Comparison of ENCODE assay signal across 9 cellular contexts in the genomic region with DNA sequence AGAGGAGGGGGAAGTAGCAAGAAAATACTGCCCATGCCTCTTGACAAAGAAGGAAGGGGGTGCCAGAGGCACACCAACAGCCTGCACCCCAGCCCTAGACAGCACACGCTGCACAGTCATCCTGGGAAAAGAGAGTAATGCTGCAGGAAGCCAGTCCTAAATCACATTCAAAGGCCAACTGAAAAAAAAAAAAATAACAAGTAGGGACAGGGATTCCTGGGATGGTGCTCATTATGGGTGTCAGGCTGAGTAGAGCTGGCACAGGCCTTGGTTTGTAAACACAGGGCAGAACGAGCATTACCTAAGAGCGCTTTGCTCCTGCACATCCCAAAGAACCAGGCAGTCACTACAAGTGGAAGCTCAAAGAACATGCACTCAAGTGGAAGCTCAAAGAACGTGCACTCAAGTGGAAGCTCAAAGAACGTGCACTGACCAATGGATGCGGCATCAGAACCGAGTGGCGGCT. TPM values are rescaled to one million over a fixed set of nuclear protein-coding genes. Genes with fewer than 3 reads are reported as not detected.
DNase-seq lines count a peak whose midpoint lies in the region; ATAC-seq and TF ChIP-seq lines count a peak whose summit lies in the region.
"Had no signal": no experiment of that assay in that cellular context is flagged by ENCODE, and none has a peak within 500 bp of the region (broad histone marks: within the 10 kb centered on the region; RNA-seq: fewer than 3 reads in every experiment).

No MANE protein-coding gene starts in this region.

- ATAC-seq in naive B cell (ENCODE audit: low read depth in 2 of 2), result no peak
- no peak for ATAC-seq in GM21737 (IDR thresholded peaks at IDR 0.05; ENCODE audit: unreplicated experiment)
- no peak for ATAC-seq in HG03565 (IDR thresholded peaks at IDR 0.05; ENCODE audit: unreplicated experiment)

- TF ChIP-seq CTCF in NB4 (IDR thresholded peaks at IDR 0.05; ENCODE audit: low read depth, low read length) (no peak), mammary epithelial cell (conservative IDR thresholded peaks at IDR 0.05 in 1 of 2, IDR thresholded peaks at IDR 0.05 in 1 of 2; ENCODE audit: extremely low read depth in 1 of 2, insufficient read depth in 1 of 2, low read depth in 1 of 2, low read length in 2 of 2) (no peak)

- peaks cover 73% of the 10 kb centered on the region for H3K4me1 ChIP-seq in mammary epithelial cell (ENCODE audit: insufficient read depth, low read length)

- no peak overlapping the region for H3K9ac ChIP-seq in mammary epithelial cell (ENCODE audit: insufficient read depth, low read length)

- H4K20me1 ChIP-seq in mammary epithelial cell (ENCODE audit: insufficient read depth, low read length), result no peaks in the 10 kb centered on the region

- no peaks in the 10 kb centered on the region for H3K27me3 ChIP-seq in mammary epithelial cell (ENCODE audit: insufficient read depth, low read length)

- H3K27ac ChIP-seq in mammary epithelial cell (ENCODE audit: insufficient read depth, low read depth, low read length), result peak overlapping the region; percentile 53

- peaks cover 0 to 2% (median 0%) of the 10 kb centered on the region in 7 donors for H3K9me3 Mint-ChIP-seq in naive B cell

- DNase-seq in Caki2 (ENCODE audit: low read depth), result peak; percentile 67
- DNase-seq in NB4 (ENCODE audit: low read depth), result peak; percentile 20
- peak; percentile 71 for DNase-seq in mammary epithelial cell
- DNase-seq in naive B cell, result no peak
- no peak for DNase-seq in stimulated activated CD4-positive, alpha-beta T cell treated with anti-CD3 and anti-CD28 coated beads, Interleukin-4, amount 100 ng/mL, for 4 hours
- DNase-seq in NCI-H1048 (lab: John Stamatoyannopoulos, UW), result no peak
- DNase-seq: H9 had no signal

- H3K4me1 Mint-ChIP-seq in naive B cell, result peaks cover 81 to 94% (median 89%) of the 10 kb centered on the region in 3 donors

- no peaks in the 10 kb centered on the region for H3K36me3 ChIP-seq in mammary epithelial cell (ENCODE audit: insufficient read depth, low read length)

- in situ Hi-C loops in Caki2 (cut with HindIII; ENCODE audit: low pct_unique_long_range_greater_than_20kb, low sequenced_read_pairs), result no loop called here
- in situ Hi-C loops in mammary epithelial cell (cut with MboI; ENCODE audit: low sequenced_read_pairs in 2 of 2), result loop anchor here in 1 of 2 donors (25.0 kb wide), 1 partner anchor 320 kb away; no protein-coding TSS in a partner anchor

- BruUV-seq in mammary epithelial cell (replicated peaks; lab: Mats Ljungman, UMichigan), result no TSS peak

- H3K4me3 Mint-ChIP-seq in naive B cell, result peak overlapping the region; percentile 73 to 92 (median 77)
- H3K4me3 Mint-ChIP-seq: H9 had no signal

- H3K4me2 ChIP-seq in mammary epithelial cell (ENCODE audit: insufficient read depth, low read depth, low read length), result peak overlapping the region; percentile 14

- dilution Hi-C loops in mammary epithelial cell (cut with HindIII; ENCODE audit: low sequenced_read_pairs), result no loop called here

- no peaks in the 10 kb centered on the region for H3K9me3 ChIP-seq in mammary epithelial cell (replicated peaks; ENCODE audit: insufficient read depth, low read length)

- no peak overlapping the region for H2AFZ ChIP-seq in mammary epithelial cell (ENCODE audit: low read depth, low read length)

- peak overlapping the region; percentile 46 to 100 (median 96) for H3K27ac Mint-ChIP-seq in naive B cell

- TF ChIP-seq POLR2A in NB4 (IDR thresholded peaks at IDR 0.05; ENCODE audit: extremely low read depth, insufficient read length), result no peak

- no peaks in the 10 kb centered on the region for H3K27me3 Mint-ChIP-seq in naive B cell

- peaks cover 77% of the 10 kb centered on the region for H3K79me2 ChIP-seq in mammary epithelial cell (ENCODE audit: insufficient read depth, low read length)

- intact Hi-C loops in mammary epithelial cell (cut with micrococcal nuclease), result no loop called here

- WGBS in mammary epithelial cell (ENCODE audit: low coverage, missing lambda C conversion rate), result 75% methylated on average over 7 of the region's 8 CpGs

- no peak overlapping the region for H3K4me3 ChIP-seq in NB4 (ENCODE audit: low read depth, low read length)
- H3K4me3 ChIP-seq in mammary epithelial cell (replicated peaks in 1 of 3; ENCODE audit: insufficient read depth in 1 of 3, low read depth in 2 of 3, low read length in 3 of 3), result no peak overlapping the region

- H3K36me3 Mint-ChIP-seq in naive B cell, result peaks cover 7 to 9% of the 10 kb centered on the region in 2 donors

- CTCF ChIA-PET in mammary epithelial cell (lab: Charles Lee; ENCODE audit: low non-redundant PET), result no interaction called here

RNA-seq across cellular contexts. Expression of a gene that starts 7.8 kb away (rescaled TPM):
- 15.1 and 26.2 TPM in 2 replicates for total RNA-seq in Caki2 (2014; rRNA removed; shearing (Covaris generic); ENCODE audit: low replicate concordance)
- 10 to 100 TPM; 41.7 to 51.3 TPM for total RNA-seq in mammary epithelial cell
- 22.8 TPM for polyA plus RNA-seq in mammary epithelial cell
- polyA minus RNA-seq in mammary epithelial cell, result 29.1 TPM
- 10 to 100 TPM in 2 of 6 donors, 1 to 10 TPM in 4; 3.4 to 21.1 (median 7.9) TPM for polyA plus RNA-seq in naive B cell (ENCODE audit: low read depth in 6 of 6)

Comparison
In these comparisons a context has a peak if more than half of its experiments do, and no peak if none do; other contexts are left out.
1. DNase-seq: peak in Caki2 (single experiment), NB4 (single experiment) and mammary epithelial cell (single experiment); none in naive B cell (single experiment), stimulated activated CD4-positive, alpha-beta T cell treated with anti-CD3 and anti-CD28 coated beads, Interleukin-4, amount 100 ng/mL, for 4 hours (0 of 2) and NCI-H1048 (single experiment).